In the genomic region with DNA sequence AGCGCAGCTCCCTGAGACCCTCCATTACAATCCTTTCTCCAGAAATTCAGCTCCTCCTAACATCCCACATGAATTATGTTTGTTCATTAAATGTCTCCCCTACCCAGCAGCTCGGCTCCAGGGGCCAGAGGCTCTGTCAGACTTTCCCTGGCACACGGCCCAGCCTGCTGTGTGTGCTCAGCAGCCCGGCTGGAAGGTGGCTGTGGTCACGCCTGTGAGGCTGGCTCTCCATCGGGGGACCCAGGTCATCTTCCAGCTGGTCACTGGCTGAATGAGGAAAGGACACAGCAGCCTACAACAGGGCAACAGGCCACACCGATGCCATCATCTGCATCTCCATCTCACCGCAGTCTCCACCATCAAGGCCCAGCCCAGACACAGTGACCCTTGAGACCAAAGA, we compare ENCODE assay signal across 9 cellular contexts.
DNase-seq lines count a peak whose midpoint lies in the region; ATAC-seq and TF ChIP-seq lines count a peak whose summit lies in the region.
"Had no signal": no experiment of that assay in that cellular context is flagged by ENCODE, and none has a peak within 500 bp of the region (broad histone marks: within the 10 kb centered on the region; RNA-seq: fewer than 3 reads in every experiment).

No MANE protein-coding gene starts in this region.

- no peak overlapping the region for H3K4me3 Mint-ChIP-seq in stimulated activated naive B cell treated with anti-CD40 and anti-IgM and Interleukin-4, amounts not matched to agents 10 μg/mL and 1 μg/mL and 100 μg/mL, for 72 hours
- H3K4me3 Mint-ChIP-seq in activated naive CD8-positive, alpha-beta T cell treated with anti-CD3 and anti-CD28 coated beads for 36 hours: no peak overlapping the region
- H3K4me3 Mint-ChIP-seq: naive B cell had no signal

- peak overlapping the region; percentile 57 for H3K27ac Mint-ChIP-seq in stimulated activated naive B cell treated with anti-CD40 and anti-IgM and Interleukin-4, amounts not matched to agents 10 μg/mL and 1 μg/mL and 100 μg/mL, for 72 hours
- H3K27ac Mint-ChIP-seq in activated naive CD8-positive, alpha-beta T cell treated with anti-CD3 and anti-CD28 coated beads for 36 hours: no peak overlapping the region

- no peak for TF ChIP-seq CTCF in GM13977 (IDR thresholded peaks at IDR 0.05; ENCODE audit: extremely low read depth, insufficient read depth, missing control alignments)

- in situ Hi-C loops in GM13977 (cut with MboI; ENCODE audit: low pct_unique_long_range_greater_than_20kb, low sequenced_read_pairs, unreplicated experiment): no loop called here

- no peaks in the 10 kb centered on the region for H3K27me3 Mint-ChIP-seq in stimulated activated naive B cell treated with anti-CD40 and anti-IgM and Interleukin-4, amounts not matched to agents 10 μg/mL and 1 μg/mL and 100 μg/mL, for 72 hours
- H3K27me3 Mint-ChIP-seq in activated naive CD8-positive, alpha-beta T cell treated with anti-CD3 and anti-CD28 coated beads for 36 hours: no peaks in the 10 kb centered on the region
- H3K27me3 Mint-ChIP-seq: naive B cell had no signal

- ATAC-seq in stimulated activated naive B cell treated with anti-CD40 and anti-IgM and Interleukin-4, amounts not matched to agents 10 μg/mL and 1 μg/mL and 100 μg/mL, for 72 hours (replicated peaks): no peak

- peak; percentile 64 for DNase-seq in GM03348 (ENCODE audit: low spot score)
- peak; percentile 43 for DNase-seq in NCI-H510A (lab: John Stamatoyannopoulos, UW)
- peak; percentile 78 for DNase-seq in cardiac septum (ENCODE audit: low spot score)
- no peak for DNase-seq in stimulated activated naive B cell treated with anti-CD40 and anti-IgM and Interleukin-4, amounts not matched to agents 10 μg/mL and 1 μg/mL and 100 μg/mL, for 72 hours
- DNase-seq in NCI-H1930 (lab: John Stamatoyannopoulos, UW): no peak
- no peak for DNase-seq in activated naive CD8-positive, alpha-beta T cell treated with anti-CD3 and anti-CD28 coated beads for 36 hours
- DNase-seq in GM13977 (ENCODE audit: low spot score): no peak
- DNase-seq: foreskin melanocyte, naive B cell had no signal

- H3K4me1 Mint-ChIP-seq in stimulated activated naive B cell treated with anti-CD40 and anti-IgM and Interleukin-4, amounts not matched to agents 10 μg/mL and 1 μg/mL and 100 μg/mL, for 72 hours: peaks cover 15 to 42% of the 10 kb centered on the region in 2 donors
- no peaks in the 10 kb centered on the region for H3K4me1 Mint-ChIP-seq in activated naive CD8-positive, alpha-beta T cell treated with anti-CD3 and anti-CD28 coated beads for 36 hours

- H3K36me3 Mint-ChIP-seq in stimulated activated naive B cell treated with anti-CD40 and anti-IgM and Interleukin-4, amounts not matched to agents 10 μg/mL and 1 μg/mL and 100 μg/mL, for 72 hours: peaks cover 26 to 50% of the 10 kb centered on the region in 2 donors
- no peaks in the 10 kb centered on the region for H3K36me3 Mint-ChIP-seq in activated naive CD8-positive, alpha-beta T cell treated with anti-CD3 and anti-CD28 coated beads for 36 hours

- H3K9me3 Mint-ChIP-seq in stimulated activated naive B cell treated with anti-CD40 and anti-IgM and Interleukin-4, amounts not matched to agents 10 μg/mL and 1 μg/mL and 100 μg/mL, for 72 hours: no peaks in the 10 kb centered on the region
- H3K9me3 Mint-ChIP-seq in activated naive CD8-positive, alpha-beta T cell treated with anti-CD3 and anti-CD28 coated beads for 36 hours: no peaks in the 10 kb centered on the region
- H3K9me3 Mint-ChIP-seq: naive B cell had no signal

- intact Hi-C loops in cardiac septum (cut with DNase I): no loop called here

Comparison
In these comparisons a context has a peak if more than half of its experiments do, and no peak if none do; other contexts are left out.
1. DNase-seq: peak in GM03348 (single experiment), NCI-H510A (single experiment) and cardiac septum (single experiment); none in stimulated activated naive B cell treated with anti-CD40 and anti-IgM and Interleukin-4, amounts not matched to agents 10 μg/mL and 1 μg/mL and 100 μg/mL, for 72 hours (single experiment), NCI-H1930 (0 of 2), activated naive CD8-positive, alpha-beta T cell treated with anti-CD3 and anti-CD28 coated beads for 36 hours (single experiment) and GM13977 (single experiment).